8 cellular contexts compared by ENCODE assay signal in genomic region chr10:50068352-50068659, GRCh38. TPM values are rescaled to one million over a fixed set of nuclear protein-coding genes. Genes with fewer than 3 reads are reported as not detected.
DNase-seq lines count a peak whose midpoint lies in the region; ATAC-seq and TF ChIP-seq lines count a peak whose summit lies in the region.
"Not testable (repeated sequence)": the region's sequence is repeated elsewhere in the genome, so short reads cannot be mapped to it uniquely, and the experiment has no call there.

No MANE protein-coding gene starts in this region.

- H3K27ac Mint-ChIP-seq in CD14-positive monocyte, result peak overlapping the region in 2 of 7 donors; percentile 61 to 76
- peak overlapping the region; percentile 62 for H3K27ac Mint-ChIP-seq in activated naive CD8-positive, alpha-beta T cell treated with anti-CD3 and anti-CD28 coated beads for 36 hours
- not testable (repeated sequence) for H3K27ac Mint-ChIP-seq in endodermal cell

- H3K36me3 ChIP-seq in SK-N-SH (replicated peaks in 1 of 2; ENCODE audit: control insufficient read depth in 1 of 2, insufficient read depth in 2 of 2, low read length in 1 of 2); endodermal cell (ENCODE audit: control insufficient read depth, insufficient read depth, low read length); neural cell (ENCODE audit: insufficient read depth, low read length); stomach: not testable (repeated sequence)

- TF ChIP-seq CTCF in CD14-positive monocyte (IDR thresholded peaks at IDR 0.05); SK-N-SH (IDR thresholded peaks at IDR 0.05); endodermal cell (conservative IDR thresholded peaks at IDR 0.05); neural cell (IDR thresholded peaks at IDR 0.05; ENCODE audit: poor library complexity, severe bottlenecking); stomach (IDR thresholded peaks at IDR 0.05): not testable (repeated sequence)

- not testable (repeated sequence) for TF ChIP-seq RAD21 in SK-N-SH (IDR thresholded peaks at IDR 0.05; ENCODE audit: low read length); neural cell (conservative IDR thresholded peaks at IDR 0.05)

- not testable (repeated sequence) for H3K27me3 Mint-ChIP-seq in CD14-positive monocyte (ENCODE audit: low read depth in 3 of 3); activated naive CD8-positive, alpha-beta T cell treated with anti-CD3 and anti-CD28 coated beads for 36 hours
- peaks cover 12% of the 10 kb centered on the region for H3K27me3 Mint-ChIP-seq in endodermal cell (ENCODE audit: insufficient read depth)

- H3K9me3 Mint-ChIP-seq in CD14-positive monocyte; activated naive CD8-positive, alpha-beta T cell treated with anti-CD3 and anti-CD28 coated beads for 36 hours; endodermal cell: not testable (repeated sequence)

- TF ChIP-seq POLR2A in stomach (IDR thresholded peaks at IDR 0.05), result not testable (repeated sequence)

- not testable (repeated sequence) for H3K79me2 ChIP-seq in SK-N-SH (ENCODE audit: insufficient read depth); neural cell (replicated peaks; ENCODE audit: insufficient read depth, low read length)

- not testable (repeated sequence) for H4K20me1 ChIP-seq in SK-N-SH (ENCODE audit: insufficient read depth); neural cell (ENCODE audit: insufficient read depth)

- peak; percentile 32 for ATAC-seq in HG02571 (IDR thresholded peaks at IDR 0.05; ENCODE audit: unreplicated experiment)

- TF ChIP-seq EP300 in SK-N-SH (IDR thresholded peaks at IDR 0.05; ENCODE audit: borderline replicate concordance in 1 of 2, low read depth in 1 of 2, low read length in 1 of 2); neural cell (conservative IDR thresholded peaks at IDR 0.05; ENCODE audit: poor library complexity, severe bottlenecking); stomach (IDR thresholded peaks at IDR 0.05): not testable (repeated sequence)

- H3K4me2 ChIP-seq in SK-N-SH, result peak overlapping the region; percentile 63; the same call in 1 of the 2 replicates
- not testable (repeated sequence) for H3K4me2 ChIP-seq in neural cell (ENCODE audit: low read length)

- CTCF ChIA-PET in SK-N-SH (lab: Yijun Ruan, JAX), result not testable (repeated sequence)

- 0% methylated on average over 3 of the region's 13 CpGs for WGBS in SK-N-SH (ENCODE audit: low lambda C conversion rate)
- WGBS in endodermal cell (ENCODE audit: insufficient coverage in 1 of 2, insufficient read length in 1 of 2), 2 experiments, result 71% methylated on average over 1 of the region's 13 CpGs; no CpG with 5 or more reads in 1 of the 2 experiments
- 2 to 20% (median 3%) methylated on average over 1 to 13 of the region's 13 CpGs for WGBS in stomach, 5 donors

- not testable (repeated sequence) for H3K9me3 ChIP-seq in SK-N-SH; endodermal cell (ENCODE audit: control insufficient read depth, low read length); iPS-18c (ENCODE audit: control insufficient read depth, insufficient read depth, low read length); neural cell (ENCODE audit: low read length); stomach

- not testable (repeated sequence) for DNase-seq in CD14-positive monocyte (ENCODE audit: low spot score); SK-N-SH; activated naive CD8-positive, alpha-beta T cell treated with anti-CD3 and anti-CD28 coated beads for 36 hours; endodermal cell; stomach

- peak overlapping the region; percentile 37 to 59; a peak in 3 of 4 replicates for H3K4me3 ChIP-seq in SK-N-SH (ENCODE audit: low read depth in 2 of 2, low read length in 1 of 2)
- H3K4me3 ChIP-seq in endodermal cell (ENCODE audit: low read length), result peak overlapping the region; percentile 76
- peak overlapping the region; percentile 66; the same call in 1 of the 2 replicates for H3K4me3 ChIP-seq in iPS-18c (ENCODE audit: insufficient read depth, low read depth, low read length)
- H3K4me3 ChIP-seq in neural cell (ENCODE audit: low read length), result peak overlapping the region; percentile 66
- peak overlapping the region; percentile 49 to 72 (median 70) for H3K4me3 ChIP-seq in stomach

- H3K4me1 Mint-ChIP-seq in CD14-positive monocyte, result peaks cover 17% of the 10 kb centered on the region
- H3K4me1 Mint-ChIP-seq in activated naive CD8-positive, alpha-beta T cell treated with anti-CD3 and anti-CD28 coated beads for 36 hours; endodermal cell: not testable (repeated sequence)

- not testable (repeated sequence) for H3K27ac ChIP-seq in SK-N-SH (ENCODE audit: low read depth in 2 of 2, low read length in 1 of 2); endodermal cell (ENCODE audit: low read depth, low read length); neural cell (ENCODE audit: low read length)
- H3K27ac ChIP-seq in stomach, result peak overlapping the region in 3 of 5 donors; percentile 77 to 82 (median 77)

- not testable (repeated sequence) for H3K27me3 ChIP-seq in SK-N-SH (ENCODE audit: insufficient read depth); endodermal cell (ENCODE audit: control insufficient read depth, insufficient read depth, low read length, poor library complexity, severe bottlenecking); neural cell (ENCODE audit: insufficient read depth, low read depth, low read length); stomach

- H3K4me1 ChIP-seq in SK-N-SH (ENCODE audit: control insufficient read depth in 1 of 2, insufficient read depth in 2 of 2, low read depth in 1 of 2, low read length in 1 of 2); endodermal cell (ENCODE audit: control insufficient read depth, insufficient read depth, low read length): not testable (repeated sequence)
- peaks cover 0 to 27% (median 12%) of the 10 kb centered on the region in 4 donors for H3K4me1 ChIP-seq in stomach

- H3K9ac ChIP-seq in SK-N-SH, result peak overlapping the region; percentile 75; the same call in 1 of the 2 replicates
- H3K9ac ChIP-seq in endodermal cell (ENCODE audit: extremely low read depth, low read length, poor library complexity, severe bottlenecking), result not testable (repeated sequence)
- peak overlapping the region; percentile 16 for H3K9ac ChIP-seq in neural cell (ENCODE audit: low read length)

- H3F3A ChIP-seq in SK-N-SH (replicated peaks; ENCODE audit: insufficient read depth); neural cell (ENCODE audit: insufficient read depth, low read length, poor library complexity, severe bottlenecking): not testable (repeated sequence)

- peaks cover 7 to 12% of the 10 kb centered on the region in 2 donors for H3K36me3 Mint-ChIP-seq in CD14-positive monocyte
- H3K36me3 Mint-ChIP-seq in activated naive CD8-positive, alpha-beta T cell treated with anti-CD3 and anti-CD28 coated beads for 36 hours; endodermal cell (ENCODE audit: low read depth): not testable (repeated sequence)

- H3K9me2 ChIP-seq in SK-N-SH; neural cell (ENCODE audit: insufficient read depth, low read length): not testable (repeated sequence)

- POLR2A ChIA-PET in SK-N-SH (lab: Yijun Ruan, JAX), result not testable (repeated sequence)

- not testable (repeated sequence) for H2AFZ ChIP-seq in SK-N-SH (ENCODE audit: low read depth); neural cell (ENCODE audit: low read depth, low read length)

- intact Hi-C loops in CD14-positive monocyte (cut with micrococcal nuclease), result loop anchor here in 1 of 2 donors (10.0 kb wide), 1 partner anchor 556 kb away; the partner anchor contains the start of gene SGMS1
- intact Hi-C loops in stomach (cut with DNase I; ENCODE audit: low total_unique reads), result not testable (repeated sequence)

- H3K4me3 Mint-ChIP-seq in CD14-positive monocyte (peak overlapping the region; percentile 74 to 84), endodermal cell (peak overlapping the region; percentile 70)
- H3K4me3 Mint-ChIP-seq in activated naive CD8-positive, alpha-beta T cell treated with anti-CD3 and anti-CD28 coated beads for 36 hours, result peak overlapping the region; percentile 80

RNA-seq across cellular contexts. Expression of gene WASHC2A, which starts 0.6 kb away (rescaled TPM):
- polyA plus RNA-seq in CD14-positive monocyte (10 to 100 TPM; 10.9 to 18.8 TPM), SK-N-SH (2012; rRNA removed) (16.9 and 24.0 TPM in 2 replicates), neural cell (17.7 and 18.7 TPM in 2 replicates), stomach (10 to 100 TPM in 1 of 3 donors, 1 to 10 TPM in 2; 8.8 to 15.5 (median 9.8) TPM)
- 17.9 and 18.4 TPM in 2 replicates for polyA plus RNA-seq in SK-N-SH (2012; cell fraction: cytosol; rRNA removed)
- polyA plus RNA-seq in SK-N-SH (2012; cell fraction: nucleus; rRNA removed), result 30.8 and 48.6 TPM in 2 replicates
- total RNA-seq in activated naive CD8-positive, alpha-beta T cell treated with anti-CD3 and anti-CD28 coated beads for 36 hours, result 10 to 100 TPM; 27.4 to 29.9 TPM
- total RNA-seq in endodermal cell (10 to 100 TPM; 35.4 to 49.9 TPM), stomach (10 to 100 TPM; 20.1 to 47.8 (median 30.9) TPM)
- polyA plus RNA-seq in endodermal cell (2013, experiment 1 of 2), result 21.3 TPM
- polyA plus RNA-seq in endodermal cell (2013, experiment 2 of 2), result 21.4 TPM
- 31.4 and 41.6 TPM in 2 replicates for polyA minus RNA-seq in neural cell
